8 cellular contexts compared by ENCODE assay signal in genomic region chr1:62294211-62294610, GRCh38. TPM values are rescaled to one million over a fixed set of nuclear protein-coding genes. Genes with fewer than 3 reads are reported as not detected.
DNase-seq lines count a peak whose midpoint lies in the region; TF ChIP-seq lines count a peak whose summit lies in the region.

No MANE protein-coding gene starts in this region.

- H3K4me3 Mint-ChIP-seq in activated naive CD4-positive, alpha-beta T cell treated with anti-CD3 and anti-CD28 coated beads for 36 hours: no peak overlapping the region

- no peak for TF ChIP-seq EP300 in stomach (IDR thresholded peaks at IDR 0.05)
- TF ChIP-seq EP300 in tibial nerve (IDR thresholded peaks at IDR 0.05): no peak

- CTCF ChIA-PET in activated naive CD4-positive, alpha-beta T cell treated with anti-CD3 and anti-CD28 coated beads for 36 hours (lab: Charles Lee): no interaction called here
- CTCF ChIA-PET in mammary epithelial cell (lab: Charles Lee; ENCODE audit: low non-redundant PET): interaction anchor here (0.6 to 1.1 kb wide), 3 partner anchors 31 to 103 kb away, joined by 3 to 4 read pairs (median 4); no protein-coding TSS in a partner anchor

- no peaks in the 10 kb centered on the region for H3K27me3 Mint-ChIP-seq in activated naive CD4-positive, alpha-beta T cell treated with anti-CD3 and anti-CD28 coated beads for 36 hours (ENCODE audit: low read depth)

- no TSS peak for BruUV-seq in mammary epithelial cell (replicated peaks; lab: Mats Ljungman, UMichigan)

- intact Hi-C loops in activated naive CD4-positive, alpha-beta T cell treated with anti-CD3 and anti-CD28 coated beads for 36 hours (cut with micrococcal nuclease): no loop called here
- intact Hi-C loops in mammary epithelial cell (cut with micrococcal nuclease) (loop anchor here (1.0 to 10.0 kb wide), 4 partner anchors 63 to 451 kb away; no protein-coding TSS in a partner anchor), stomach (cut with DNase I; ENCODE audit: low total_unique reads) (no loop called here)

- no peak overlapping the region for H3K27ac ChIP-seq in mammary epithelial cell (ENCODE audit: insufficient read depth, low read depth, low read length)
- no peak overlapping the region for H3K27ac ChIP-seq in stomach
- H3K27ac ChIP-seq in right atrium auricular region: no peak overlapping the region
- peak overlapping the region in 2 of 4 donors; percentile 7 to 49 for H3K27ac ChIP-seq in tibial nerve

- no peak overlapping the region for H3K27ac Mint-ChIP-seq in activated naive CD4-positive, alpha-beta T cell treated with anti-CD3 and anti-CD28 coated beads for 36 hours

- 35% methylated on average over 5 of the region's 5 CpGs for WGBS in mammary epithelial cell (ENCODE audit: low coverage, missing lambda C conversion rate)
- WGBS in stomach, 5 donors: 56 to 64% (median 59%) methylated on average over 5 of the region's 5 CpGs
- 38 to 51% methylated on average over 5 of the region's 5 CpGs for WGBS in tibial nerve, 2 donors

- in situ Hi-C loops in mammary epithelial cell (cut with MboI; ENCODE audit: low sequenced_read_pairs in 2 of 2): loop anchor here in 1 of 2 donors (10.0 kb wide), 1 partner anchor 111 kb away; no protein-coding TSS in a partner anchor

- H3K4me1 ChIP-seq in mammary epithelial cell (ENCODE audit: insufficient read depth, low read length): peaks cover 14% of the 10 kb centered on the region
- peaks cover 0 to 15% (median 4%) of the 10 kb centered on the region in 4 donors for H3K4me1 ChIP-seq in stomach
- H3K4me1 ChIP-seq in right atrium auricular region: peaks cover 0 to 16% of the 10 kb centered on the region in 2 donors
- peaks cover 0 to 57% (median 17%) of the 10 kb centered on the region in 4 donors for H3K4me1 ChIP-seq in tibial nerve

- no peak for TF ChIP-seq POLR2A in stomach (IDR thresholded peaks at IDR 0.05)
- no peak for TF ChIP-seq POLR2A in tibial nerve (IDR thresholded peaks at IDR 0.05)

- no peaks in the 10 kb centered on the region for H3K79me2 ChIP-seq in mammary epithelial cell (ENCODE audit: insufficient read depth, low read length)

- no peaks in the 10 kb centered on the region for H4K20me1 ChIP-seq in mammary epithelial cell (ENCODE audit: insufficient read depth, low read length)

- TF ChIP-seq CTCF in mammary epithelial cell (conservative IDR thresholded peaks at IDR 0.05 in 1 of 2, IDR thresholded peaks at IDR 0.05 in 1 of 2; ENCODE audit: extremely low read depth in 1 of 2, insufficient read depth in 1 of 2, low read depth in 1 of 2, low read length in 2 of 2) (peak; percentile 21 to 54), stomach (IDR thresholded peaks at IDR 0.05) (no peak), right atrium auricular region (IDR thresholded peaks at IDR 0.05) (no peak), tibial nerve (IDR thresholded peaks at IDR 0.05) (peak in 1 of 5 experiments; percentile 19)

- no peaks in the 10 kb centered on the region for H3K36me3 Mint-ChIP-seq in activated naive CD4-positive, alpha-beta T cell treated with anti-CD3 and anti-CD28 coated beads for 36 hours (ENCODE audit: low read depth)

- no peak overlapping the region for H2AFZ ChIP-seq in mammary epithelial cell (ENCODE audit: low read depth, low read length)

- H3K4me3 ChIP-seq in mammary epithelial cell (replicated peaks in 1 of 3; ENCODE audit: insufficient read depth in 1 of 3, low read depth in 2 of 3, low read length in 3 of 3) (no peak overlapping the region), stomach (no peak overlapping the region), right atrium auricular region (no peak overlapping the region), tibial nerve (no peak overlapping the region)

- H3K9ac ChIP-seq in mammary epithelial cell (ENCODE audit: insufficient read depth, low read length): no peak overlapping the region

- H3K4me2 ChIP-seq in mammary epithelial cell (ENCODE audit: insufficient read depth, low read depth, low read length): no peak overlapping the region

- no peaks in the 10 kb centered on the region for H3K27me3 ChIP-seq in mammary epithelial cell (ENCODE audit: insufficient read depth, low read length)
- no peaks in the 10 kb centered on the region for H3K27me3 ChIP-seq in stomach
- no peaks in the 10 kb centered on the region for H3K27me3 ChIP-seq in right atrium auricular region
- H3K27me3 ChIP-seq in tibial nerve: no peaks in the 10 kb centered on the region

- DNase-seq in activated naive CD4-positive, alpha-beta T cell treated with anti-CD3 and anti-CD28 coated beads for 36 hours: peak; percentile 17
- no peak for DNase-seq in activated naive CD4-positive, alpha-beta T cell treated with anti-CD3 and anti-CD28 coated beads, Interleukin-2, amount 50 U/mL, for 16 hours
- DNase-seq in MV-4-11 (lab: John Stamatoyannopoulos, UW) (peak; percentile 4), mammary epithelial cell (no peak), stomach (peak; percentile 33), SIG-M5 (lab: John Stamatoyannopoulos, UW) (no peak), right atrium auricular region (ENCODE audit: low spot score) (no peak), tibial nerve (ENCODE audit: low spot score in 2 of 2) (no peak)

- H3K9me3 ChIP-seq in mammary epithelial cell (replicated peaks; ENCODE audit: insufficient read depth, low read length) (no peaks in the 10 kb centered on the region), stomach (no peaks in the 10 kb centered on the region), right atrium auricular region (no peaks in the 10 kb centered on the region), tibial nerve (no peaks in the 10 kb centered on the region)

- dilution Hi-C loops in mammary epithelial cell (cut with HindIII; ENCODE audit: low sequenced_read_pairs): no loop called here

- no peaks in the 10 kb centered on the region for H3K9me3 Mint-ChIP-seq in activated naive CD4-positive, alpha-beta T cell treated with anti-CD3 and anti-CD28 coated beads for 36 hours

- H3K36me3 ChIP-seq in mammary epithelial cell (ENCODE audit: insufficient read depth, low read length): no peaks in the 10 kb centered on the region
- no peaks in the 10 kb centered on the region for H3K36me3 ChIP-seq in stomach
- no peaks in the 10 kb centered on the region for H3K36me3 ChIP-seq in right atrium auricular region
- H3K36me3 ChIP-seq in tibial nerve: no peaks in the 10 kb centered on the region

- H3K4me1 Mint-ChIP-seq in activated naive CD4-positive, alpha-beta T cell treated with anti-CD3 and anti-CD28 coated beads for 36 hours (ENCODE audit: low read depth): peaks cover 12% of the 10 kb centered on the region

RNA-seq across cellular contexts. Expression of gene KANK4, which starts 25.0 kb away (rescaled TPM):
- total RNA-seq in activated naive CD4-positive, alpha-beta T cell treated with anti-CD3 and anti-CD28 coated beads for 36 hours: not detected
- total RNA-seq in mammary epithelial cell (10 to 100 TPM in 1 of 2 donors, 1 to 10 TPM in 1; 4.5 to 32.2 TPM), stomach (1 to 10 TPM in 3 of 5 donors, not detected in 2; 2.5 to 3.9 (median 3.2) TPM), right atrium auricular region (under 1 TPM; 0.12 to 0.63 TPM), tibial nerve (10 to 100 TPM; 28.5 to 48.2 (median 45.7) TPM)
- polyA plus RNA-seq in mammary epithelial cell (2.9 TPM), stomach (1 to 10 TPM in 1 of 3 donors, under 1 TPM in 2; 0.31 to 1.5 (median 0.60) TPM)
- 8.1 TPM for polyA minus RNA-seq in mammary epithelial cell

Comparison
In these comparisons a context has a peak if more than half of its experiments do, and no peak if none do; other contexts are left out.
1. DNase-seq: peak in activated naive CD4-positive, alpha-beta T cell treated with anti-CD3 and anti-CD28 coated beads for 36 hours (single experiment), MV-4-11 (single experiment) and stomach (single experiment); none in activated naive CD4-positive, alpha-beta T cell treated with anti-CD3 and anti-CD28 coated beads, Interleukin-2, amount 50 U/mL, for 16 hours (single experiment), mammary epithelial cell (single experiment), SIG-M5 (single experiment), right atrium auricular region (single experiment) and tibial nerve (0 of 2).
2. CTCF ChIP-seq: peak in mammary epithelial cell (2 of 2); none in stomach (0 of 7) and right atrium auricular region (0 of 2).